15 cellular contexts compared by ENCODE assay signal in genomic region chr3:24047513-24047912, GRCh38.
DNase-seq lines count a peak whose midpoint lies in the region; ATAC-seq, FAIRE-seq and TF ChIP-seq lines count a peak whose summit lies in the region.
"Had no signal": no experiment of that assay in that cellular context is flagged by ENCODE, and none has a peak within 500 bp of the region (broad histone marks: within the 10 kb centered on the region; RNA-seq: fewer than 3 reads in every experiment).

No MANE protein-coding gene starts in this region.

- no peak overlapping the region for H3K4me3 ChIP-seq in astrocyte (ENCODE audit: insufficient read depth, low read depth, low read length)
- H3K4me3 ChIP-seq in tibial artery: no peak overlapping the region
- H3K4me3 ChIP-seq: heart right ventricle, tibial nerve had no signal

- POLR2A ChIA-PET in activated CD4-positive, alpha-beta T cell treated with anti-CD3 and anti-CD28 coated beads for 36 hours (lab: Charles Lee): no interaction called here

- no peaks in the 10 kb centered on the region for H3K79me2 ChIP-seq in astrocyte (ENCODE audit: insufficient read depth, low read length)

- no peak for DNase-seq in activated CD4-positive, alpha-beta T cell treated with anti-CD3 and anti-CD28 coated beads for 36 hours
- DNase-seq in activated CD4-positive, alpha-beta T cell treated with anti-CD3 and anti-CD28 coated beads for 4 hours: no peak
- DNase-seq in astrocyte (ENCODE audit: low read depth) (no peak), tibial artery (no peak), frontal cortex (ENCODE audit: low spot score in 2 of 2) (no peak)
- DNase-seq in stimulated activated naive CD4-positive, alpha-beta T cell (lab: John Stamatoyannopoulos, UW): no peak
- DNase-seq in activated effector memory CD4-positive, alpha-beta T cell treated with Interleukin-2 at 50 U/mL for 16 hours: no peak
- DNase-seq: activated CD8-positive, alpha-beta memory T cell treated with anti-CD3 and anti-CD28 coated beads, Interleukin-2, amount 10 ng/mL, durations not matched to agents 7 days and 5 days; cerebellar nuclear complex; heart right ventricle; naive thymus-derived CD8-positive, alpha-beta T cell; NCI-H2227 treated with DMSO at 0.1 percent for 48 hours had no signal

- no peaks in the 10 kb centered on the region for H3K9me3 Mint-ChIP-seq in activated CD4-positive, alpha-beta T cell treated with anti-CD3 and anti-CD28 coated beads for 36 hours (ENCODE audit: low read depth)
- peaks cover 3% of the 10 kb centered on the region for H3K9me3 Mint-ChIP-seq in astrocyte (ENCODE audit: unreplicated experiment)

- peaks cover 2% of the 10 kb centered on the region for H3K27me3 Mint-ChIP-seq in activated CD4-positive, alpha-beta T cell treated with anti-CD3 and anti-CD28 coated beads for 36 hours
- no peaks in the 10 kb centered on the region for H3K27me3 Mint-ChIP-seq in astrocyte (ENCODE audit: low read depth, unreplicated experiment)

- H3K27ac Mint-ChIP-seq in activated CD4-positive, alpha-beta T cell treated with anti-CD3 and anti-CD28 coated beads for 36 hours: no peak overlapping the region
- peak overlapping the region; percentile 36 for H3K27ac Mint-ChIP-seq in astrocyte (ENCODE audit: unreplicated experiment)
- H3K27ac Mint-ChIP-seq: activated CD8-positive, alpha-beta memory T cell treated with anti-CD3 and anti-CD28 coated beads, Interleukin-2, amount 10 ng/mL, durations not matched to agents 7 days and 5 days had no signal

- peaks cover 7% of the 10 kb centered on the region for H3K4me1 Mint-ChIP-seq in activated CD4-positive, alpha-beta T cell treated with anti-CD3 and anti-CD28 coated beads for 36 hours
- peaks cover 12% of the 10 kb centered on the region for H3K4me1 Mint-ChIP-seq in astrocyte (ENCODE audit: low read depth, unreplicated experiment)
- H3K4me1 Mint-ChIP-seq: naive thymus-derived CD8-positive, alpha-beta T cell had no signal

- H3K4me3 Mint-ChIP-seq in activated CD4-positive, alpha-beta T cell treated with anti-CD3 and anti-CD28 coated beads for 36 hours: no peak overlapping the region
- no peak overlapping the region for H3K4me3 Mint-ChIP-seq in astrocyte (ENCODE audit: unreplicated experiment)
- H3K4me3 Mint-ChIP-seq: activated CD8-positive, alpha-beta memory T cell treated with anti-CD3 and anti-CD28 coated beads, Interleukin-2, amount 10 ng/mL, durations not matched to agents 7 days and 5 days; naive thymus-derived CD8-positive, alpha-beta T cell had no signal

- FAIRE-seq in astrocyte (lab: Jason Lieb, UNC) (no peak), frontal cortex (lab: Jason Lieb, UNC) (no peak)

- H3K36me3 ChIP-seq in astrocyte (ENCODE audit: insufficient read depth, low read length) (no peaks in the 10 kb centered on the region), tibial artery (no peaks in the 10 kb centered on the region)
- H3K36me3 ChIP-seq: heart right ventricle, tibial nerve had no signal

- no peaks in the 10 kb centered on the region for H3K36me3 Mint-ChIP-seq in activated CD4-positive, alpha-beta T cell treated with anti-CD3 and anti-CD28 coated beads for 36 hours (ENCODE audit: low read depth)
- H3K36me3 Mint-ChIP-seq in astrocyte (ENCODE audit: low read depth, unreplicated experiment): no peaks in the 10 kb centered on the region
- H3K36me3 Mint-ChIP-seq: activated CD8-positive, alpha-beta memory T cell treated with anti-CD3 and anti-CD28 coated beads, Interleukin-2, amount 10 ng/mL, durations not matched to agents 7 days and 5 days; naive thymus-derived CD8-positive, alpha-beta T cell had no signal

- TF ChIP-seq CTCF in astrocyte (IDR thresholded peaks at IDR 0.05; ENCODE audit: insufficient read depth, low read depth, low read length) (no peak), tibial artery (IDR thresholded peaks at IDR 0.05) (no peak)

- H3K4me1 ChIP-seq in astrocyte (ENCODE audit: insufficient read depth, low read length) (peaks cover 2% of the 10 kb centered on the region), tibial artery (peaks cover 0 to 54% (median 24%) of the 10 kb centered on the region in 4 donors)

- H3K9ac ChIP-seq in astrocyte (ENCODE audit: low read length): no peak overlapping the region

- peak overlapping the region; percentile 71 for H3K4me2 ChIP-seq in astrocyte (ENCODE audit: low read length)

- H3K9me3 ChIP-seq in astrocyte (ENCODE audit: insufficient read depth, low read depth, low read length) (no peaks in the 10 kb centered on the region), tibial artery (no peaks in the 10 kb centered on the region)
- H3K9me3 ChIP-seq: heart right ventricle, tibial nerve had no signal

- H3K27me3 ChIP-seq in astrocyte (ENCODE audit: insufficient read depth, low read length) (no peaks in the 10 kb centered on the region), tibial artery (no peaks in the 10 kb centered on the region)
- H3K27me3 ChIP-seq: heart right ventricle, tibial nerve had no signal

- intact Hi-C loops in activated CD4-positive, alpha-beta T cell treated with anti-CD3 and anti-CD28 coated beads for 36 hours (cut with DNase I, micrococcal nuclease): no loop called here
- intact Hi-C loops in tibial artery (cut with DNase I; ENCODE audit: low total_unique reads): no loop called here

- no peak overlapping the region for H2AFZ ChIP-seq in astrocyte (ENCODE audit: low read depth, low read length)

- H4K20me1 ChIP-seq in astrocyte (ENCODE audit: insufficient read depth, low read length): no peaks in the 10 kb centered on the region

- ATAC-seq in activated CD4-positive, alpha-beta T cell treated with anti-CD3 and anti-CD28 coated beads for 36 hours: peak; percentile 21
- ATAC-seq in HG03039 (IDR thresholded peaks at IDR 0.05; ENCODE audit: unreplicated experiment): peak; percentile 12
- ATAC-seq: activated CD8-positive, alpha-beta memory T cell treated with anti-CD3 and anti-CD28 coated beads, Interleukin-2, amount 10 ng/mL, durations not matched to agents 7 days and 5 days; naive thymus-derived CD8-positive, alpha-beta T cell had no signal

- CTCF ChIA-PET in activated CD4-positive, alpha-beta T cell treated with anti-CD3 and anti-CD28 coated beads for 36 hours (lab: Charles Lee): interaction anchor here (0.6 to 0.7 kb wide), 3 partner anchors 11 to 1886 kb away, joined by 3 to 4 read pairs (median 4); no protein-coding TSS in a partner anchor

- H3K27ac ChIP-seq in astrocyte (ENCODE audit: low read depth, low read length) (peak overlapping the region; percentile 12), tibial artery (peak overlapping the region; percentile 87 to 90)
- H3K27ac ChIP-seq: 22Rv1 had no signal
